ENCODE assay signal across 15 cellular contexts in the genomic region with DNA sequence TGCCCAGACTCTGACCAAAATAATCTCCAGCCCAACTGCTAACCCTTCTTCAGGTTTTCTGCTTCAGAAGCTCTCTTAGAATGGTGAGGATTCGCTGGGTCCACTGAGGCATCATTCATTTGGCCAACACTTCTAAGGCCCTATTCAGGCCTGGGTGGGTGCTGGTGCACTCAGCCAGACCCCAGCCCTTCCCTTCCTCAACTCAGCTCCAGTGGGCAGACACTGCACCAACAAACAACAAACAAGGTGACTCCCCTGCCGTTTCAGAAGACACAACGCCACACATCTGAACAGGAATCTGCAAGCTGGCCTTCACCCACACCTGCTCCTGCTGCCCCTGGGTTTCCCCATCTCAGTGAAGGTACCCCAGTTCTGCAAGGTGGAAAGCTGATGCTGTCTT. TPM values are rescaled to one million over a fixed set of nuclear protein-coding genes. Genes with fewer than 3 reads are reported as not detected.
DNase-seq lines count a peak whose midpoint lies in the region; ATAC-seq and TF ChIP-seq lines count a peak whose summit lies in the region.
"Had no signal": no experiment of that assay in that cellular context is flagged by ENCODE, and none has a peak within 500 bp of the region (broad histone marks: within the 10 kb centered on the region; RNA-seq: fewer than 3 reads in every experiment).

No MANE protein-coding gene starts in this region.

- no peak for TF ChIP-seq POLR2A in heart left ventricle (IDR thresholded peaks at IDR 0.05)

- peak overlapping the region; percentile 1 for H2BK15ac ChIP-seq in neuronal stem cell (ENCODE audit: low read length)

- peak overlapping the region; percentile 11 for H2BK12ac ChIP-seq in neuronal stem cell (ENCODE audit: low read length)

- peak overlapping the region; percentile 11 to 96 (median 74) for H3K4me3 ChIP-seq in heart left ventricle
- peak overlapping the region; percentile 3 for H3K4me3 ChIP-seq in fibroblast of mammary gland (ENCODE audit: control insufficient read depth, low read depth, low read length)
- no peak overlapping the region for H3K4me3 ChIP-seq in neuronal stem cell (ENCODE audit: low read length in 2 of 2)
- peak overlapping the region; percentile 14 for H3K4me3 ChIP-seq in upper lobe of right lung

- H3K79me1 ChIP-seq in neuronal stem cell (ENCODE audit: low read depth, low read length): no peaks in the 10 kb centered on the region

- intact Hi-C loops in heart left ventricle (cut with DNase I): no loop called here
- intact Hi-C loops in left ventricle myocardium superior (cut with micrococcal nuclease): no loop called here
- intact Hi-C loops in upper lobe of right lung (cut with DNase I): no loop called here

- no peak overlapping the region for H4K91ac ChIP-seq in neuronal stem cell (ENCODE audit: low read depth, low read length, poor library complexity)

- DNase-seq in heart left ventricle (no peak), left ventricle myocardium superior (no peak), fibroblast of mammary gland (ENCODE audit: low read depth) (no peak), neuronal stem cell (ENCODE audit: low spot score) (no peak), upper lobe of right lung (no peak), LoVo (ENCODE audit: low spot score) (no peak), mucosa of gallbladder (ENCODE audit: low spot score) (no peak), substantia nigra (lab: John Stamatoyannopoulos, UW) (no peak)
- DNase-seq: activated CD8-positive, alpha-beta T cell treated with anti-CD3 and anti-CD28 coated beads, Interleukin-2, amount 10 ng/mL, durations not matched to agents 7 days and 5 days; activated naive CD4-positive, alpha-beta T cell treated with anti-CD3 and anti-CD28 coated beads for 36 hours; HFFc6; immature natural killer cell; NCI-H82 had no signal

- H2AK5ac ChIP-seq in neuronal stem cell (ENCODE audit: low read depth, low read length): peak overlapping the region; percentile 64

- no peak overlapping the region for H3K4ac ChIP-seq in neuronal stem cell (ENCODE audit: low read length)

- WGBS in heart left ventricle, 4 donors: 48 to 73% (median 66%) methylated on average over 3 of the region's 3 CpGs
- WGBS in neuronal stem cell (ENCODE audit: extremely low coverage in 2 of 2, insufficient read length in 2 of 2, insufficient replicate concordance in 1 of 2), 2 donors: no CpG with 5 or more reads among the region's 3 CpGs

- H2BK5ac ChIP-seq in neuronal stem cell (ENCODE audit: low read length): peak overlapping the region; percentile 20

- H3K23ac ChIP-seq in neuronal stem cell (ENCODE audit: low read depth, low read length, poor library complexity): no peak overlapping the region

- TF ChIP-seq CTCF in heart left ventricle (IDR thresholded peaks at IDR 0.05) (no peak), fibroblast of mammary gland (conservative IDR thresholded peaks at IDR 0.05; ENCODE audit: control insufficient read depth, insufficient read depth, low read depth, low read length) (no peak), upper lobe of right lung (IDR thresholded peaks at IDR 0.05) (no peak)

- H3K4me2 ChIP-seq in neuronal stem cell (ENCODE audit: insufficient read depth, low read length, poor library complexity, severe bottlenecking): peak overlapping the region; percentile 40

- H2AFZ ChIP-seq in neuronal stem cell (ENCODE audit: low read length): peak overlapping the region; percentile 85

- H3K27me3 ChIP-seq in heart left ventricle: peaks cover 0 to 7% (median 0%) of the 10 kb centered on the region in 9 donors
- peaks cover 0 to 79% (median 9%) of the 10 kb centered on the region in 3 experiments for H3K27me3 ChIP-seq in neuronal stem cell (ENCODE audit: control insufficient read depth in 3 of 3, insufficient read depth in 3 of 3, low read depth in 1 of 3, low read length in 3 of 3)
- no peaks in the 10 kb centered on the region for H3K27me3 ChIP-seq in upper lobe of right lung
- H3K27me3 ChIP-seq: testis had no signal

- no peak overlapping the region for H4K8ac ChIP-seq in neuronal stem cell (ENCODE audit: low read depth, low read length)

- H3K27ac ChIP-seq in heart left ventricle: peak overlapping the region; percentile 56 to 97 (median 83)
- no peak overlapping the region for H3K27ac ChIP-seq in neuronal stem cell (replicated peaks; ENCODE audit: low read length)
- H3K27ac ChIP-seq in upper lobe of right lung: no peak overlapping the region
- no peak overlapping the region for H3K27ac ChIP-seq in substantia nigra (ENCODE audit: low read depth, low read length, poor library complexity, severe bottlenecking)

- peak overlapping the region; percentile 80 for H3K18ac ChIP-seq in neuronal stem cell (ENCODE audit: low read length)

- H2BK120ac ChIP-seq in neuronal stem cell (ENCODE audit: low read depth, low read length): peak overlapping the region; percentile 12

- H3K9ac ChIP-seq in neuronal stem cell (ENCODE audit: low read depth, low read length, poor library complexity): peak overlapping the region; percentile 1

- H3K9me3 ChIP-seq in heart left ventricle: no peaks in the 10 kb centered on the region
- no peaks in the 10 kb centered on the region for H3K9me3 ChIP-seq in neuronal stem cell (replicated peaks in 1 of 2; ENCODE audit: control insufficient read depth in 2 of 2, insufficient read depth in 1 of 2, low read depth in 1 of 2, low read length in 2 of 2)
- H3K9me3 ChIP-seq in upper lobe of right lung: no peaks in the 10 kb centered on the region
- H3K9me3 ChIP-seq: testis had no signal

- ATAC-seq in heart left ventricle (peak in 1 of 4 donors; percentile 2), left ventricle myocardium superior (no peak), upper lobe of right lung (no peak)
- ATAC-seq: activated CD8-positive, alpha-beta T cell treated with anti-CD3 and anti-CD28 coated beads, Interleukin-2, amount 10 ng/mL, durations not matched to agents 7 days and 5 days had no signal

- peaks cover 0 to 49% (median 5%) of the 10 kb centered on the region in 12 donors for H3K4me1 ChIP-seq in heart left ventricle
- peaks cover 0 to 19% of the 10 kb centered on the region in 2 donors for H3K4me1 ChIP-seq in neuronal stem cell (ENCODE audit: control insufficient read depth in 2 of 2, insufficient read depth in 1 of 2, low read depth in 1 of 2, low read length in 2 of 2)
- no peaks in the 10 kb centered on the region for H3K4me1 ChIP-seq in upper lobe of right lung

- no peak overlapping the region for H3K14ac ChIP-seq in neuronal stem cell (ENCODE audit: low read length)

- H3K36me3 ChIP-seq in heart left ventricle (peaks cover 0 to 42% (median 21%) of the 10 kb centered on the region in 9 donors), neuronal stem cell (replicated peaks in 1 of 2; ENCODE audit: control insufficient read depth in 2 of 2, insufficient read depth in 2 of 2, low read length in 2 of 2) (peaks cover 0 to 2% of the 10 kb centered on the region in 2 donors), upper lobe of right lung (peaks cover 25% of the 10 kb centered on the region)

RNA-seq across cellular contexts. Expression of a gene that starts 6.0 kb away (rescaled TPM):
- 10 to 100 TPM in 7 of 9 donors, 1 to 10 TPM in 2; 7.0 to 35.2 (median 18.8) TPM for total RNA-seq in heart left ventricle
- 10 to 100 TPM; 10.6 to 23.3 TPM for polyA plus RNA-seq in heart left ventricle
- total RNA-seq in left ventricle myocardium superior: 15.0 TPM
- polyA plus RNA-seq in neuronal stem cell (2013, experiment 1 of 2): 6.7 TPM
- 6.9 TPM for polyA plus RNA-seq in neuronal stem cell (2013, experiment 2 of 2)
- 17.7 TPM for total RNA-seq in upper lobe of right lung
- 8.5 TPM for total RNA-seq in mucosa of gallbladder
- total RNA-seq: activated CD8-positive, alpha-beta T cell treated with anti-CD3 and anti-CD28 coated beads, Interleukin-2, amount 10 ng/mL, durations not matched to agents 7 days and 5 days; HFFc6 had no signal
- polyA plus RNA-seq: immature natural killer cell had no signal

RNA-seq across cellular contexts. Expression of a gene that starts 38.5 kb away (rescaled TPM):
- total RNA-seq in heart left ventricle (10 to 100 TPM in 8 of 9 donors, 1 to 10 TPM in 1; 3.3 to 46.6 (median 23.8) TPM), left ventricle myocardium superior (39.6 TPM), upper lobe of right lung (0.49 TPM), mucosa of gallbladder (2.9 TPM)
- 1 to 10 TPM; 2.0 to 2.2 TPM for polyA plus RNA-seq in heart left ventricle
- polyA plus RNA-seq in neuronal stem cell (2013, experiment 1 of 2): 0.04 TPM
- not detected for polyA plus RNA-seq in neuronal stem cell (2013, experiment 2 of 2)
- total RNA-seq: activated CD8-positive, alpha-beta T cell treated with anti-CD3 and anti-CD28 coated beads, Interleukin-2, amount 10 ng/mL, durations not matched to agents 7 days and 5 days; activated naive CD4-positive, alpha-beta T cell treated with anti-CD3 and anti-CD28 coated beads for 36 hours; HFFc6; T-helper 2 cell treated with Interferon-gamma antibody and Interleukin-4, amounts not matched to agents 100 ng/mL and 5 ng/mL, for 36 hours had no signal
- polyA plus RNA-seq: immature natural killer cell had no signal

RNA-seq across cellular contexts. Expression of a gene that starts 56.8 kb away (rescaled TPM):
- total RNA-seq in heart left ventricle (100 to 1,000 TPM; 193 to 283 (median 236) TPM), left ventricle myocardium superior (246 TPM), upper lobe of right lung (199 TPM), mucosa of gallbladder (211 TPM)
- polyA plus RNA-seq in heart left ventricle: 100 to 1,000 TPM; 146 to 190 TPM
- 139 TPM for polyA plus RNA-seq in neuronal stem cell (2013, experiment 1 of 2)
- polyA plus RNA-seq in neuronal stem cell (2013, experiment 2 of 2): 155 TPM

RNA-seq across cellular contexts. Expression of a gene that starts 57.8 kb away (rescaled TPM):
- total RNA-seq in heart left ventricle (1 to 10 TPM in 1 of 9 donors, under 1 TPM in 8; 0.12 to 1.2 (median 0.39) TPM), left ventricle myocardium superior (2.4 TPM), upper lobe of right lung (0.09 TPM), mucosa of gallbladder (0.20 TPM)
- polyA plus RNA-seq in heart left ventricle: under 1 TPM; 0.46 to 0.69 TPM
- polyA plus RNA-seq in neuronal stem cell (2013, experiment 1 of 2): 0.18 TPM
- 0.11 TPM for polyA plus RNA-seq in neuronal stem cell (2013, experiment 2 of 2)
- total RNA-seq: HFFc6 had no signal

Comparison
In these comparisons a context has a peak if more than half of its experiments do, and no peak if none do; other contexts are left out.
1. H3K27ac ChIP-seq: peak in heart left ventricle (12 of 12); none in neuronal stem cell (single experiment), upper lobe of right lung (single experiment) and substantia nigra (single experiment).
2. H3K4me3 ChIP-seq: peak in heart left ventricle (12 of 12), fibroblast of mammary gland (single experiment) and upper lobe of right lung (single experiment); none in neuronal stem cell (0 of 2).